9 cellular contexts compared by ENCODE assay signal in the genomic region with DNA sequence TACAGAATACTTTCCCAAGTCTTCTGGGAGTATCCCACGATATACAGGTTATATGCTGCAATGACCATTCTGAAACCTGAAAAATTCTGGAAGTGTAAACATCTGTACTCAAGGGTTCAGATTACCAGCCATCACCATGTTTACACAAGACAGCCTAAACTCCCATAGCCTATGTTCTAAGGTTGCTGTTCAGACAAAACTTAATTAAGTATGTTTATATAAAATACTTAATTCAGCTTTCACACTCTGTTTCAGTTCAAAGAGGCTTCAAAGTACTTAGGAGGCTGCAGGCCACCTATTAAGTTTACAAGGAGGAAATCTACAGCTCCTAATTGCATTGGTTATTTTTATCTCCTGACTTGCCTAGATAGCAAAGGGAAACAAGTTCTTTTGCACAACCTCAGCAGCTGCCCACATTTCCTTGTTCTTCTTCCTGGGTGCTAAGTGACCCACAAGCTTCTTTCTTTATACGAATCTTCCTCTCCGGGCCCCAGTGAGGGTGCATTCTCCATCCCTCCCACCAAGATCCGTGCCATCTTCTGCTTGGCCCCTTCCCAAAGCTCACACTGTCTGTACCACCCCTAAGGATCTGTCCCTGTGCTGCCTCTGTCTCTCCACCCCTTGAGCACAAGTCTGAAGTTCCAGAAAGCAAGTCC. TPM values are rescaled to one million over a fixed set of nuclear protein-coding genes. Genes with fewer than 3 reads are reported as not detected.
DNase-seq lines count a peak whose midpoint lies in the region; ATAC-seq, FAIRE-seq and TF ChIP-seq lines count a peak whose summit lies in the region.
"Had no signal": no experiment of that assay in that cellular context is flagged by ENCODE, and none has a peak within 500 bp of the region (broad histone marks: within the 10 kb centered on the region; RNA-seq: fewer than 3 reads in every experiment).

No MANE protein-coding gene starts in this region.

- 39% methylated on average over 4 of the region's 4 CpGs for WGBS in liver

- no peaks in the 10 kb centered on the region for H3K27me3 Mint-ChIP-seq in activated CD4-positive, alpha-beta memory T cell treated with anti-CD3 and anti-CD28 coated beads, Interleukin-2, amount 10 ng/mL, durations not matched to agents 7 days and 5 days

- no peak for TF ChIP-seq CTCF in 22Rv1 (IDR thresholded peaks at IDR 0.05)
- no peak for TF ChIP-seq CTCF in liver (IDR thresholded peaks at IDR 0.05; ENCODE audit: low read depth, low read length, missing input control)
- TF ChIP-seq CTCF in BE2C (IDR thresholded peaks at IDR 0.05; ENCODE audit: low read depth, low read length), result no peak

- DNase-seq in GM19239 (ENCODE audit: insufficient read length, low spot score), result no peak
- peak; percentile 28 for DNase-seq in activated CD4-positive, alpha-beta memory T cell treated with anti-CD3 and anti-CD28 coated beads, Interleukin-2, amount 10 ng/mL, durations not matched to agents 7 days and 5 days
- DNase-seq in BE2C, result no peak
- no peak for DNase-seq in NK-92 treated with Interleukin-12 subunit alpha and Interleukin-12 subunit beta, amount 100 ng/mL, for 24 hours (lab: John Stamatoyannopoulos, UW)
- DNase-seq in NCI-H2081 (lab: John Stamatoyannopoulos, UW), result no peak
- DNase-seq: activated CD8-positive, alpha-beta memory T cell treated with anti-CD3 and anti-CD28 coated beads, Interleukin-2, amount 50 U/mL, for 4 hours had no signal

- peaks cover 20% of the 10 kb centered on the region for H3K36me3 Mint-ChIP-seq in activated CD4-positive, alpha-beta memory T cell treated with anti-CD3 and anti-CD28 coated beads, Interleukin-2, amount 10 ng/mL, durations not matched to agents 7 days and 5 days (ENCODE audit: low read depth)

- POLR2A ChIA-PET in activated CD4-positive, alpha-beta memory T cell treated with anti-CD3 and anti-CD28 coated beads, Interleukin-2, amount 10 ng/mL, durations not matched to agents 7 days and 5 days (lab: Charles Lee), result interaction anchor here (0.7 to 4.9 kb wide), 8 partner anchors 8 to 1311 kb away, joined by 3 to 29 read pairs (median 5); partner anchors contain the start of gene IDUA

- H3K4me3 ChIP-seq in liver (ENCODE audit: low read depth in 1 of 3, low read length in 3 of 3) (no peak overlapping the region), BE2C (ENCODE audit: low read depth, low read length) (no peak overlapping the region)

- peak overlapping the region; percentile 6; the same call in 1 of the 2 replicates for H3K27ac ChIP-seq in 22Rv1
- no peak overlapping the region for H3K27ac ChIP-seq in liver (ENCODE audit: low read depth in 1 of 2, low read length in 2 of 2)

- H3K9me3 ChIP-seq in liver (ENCODE audit: control insufficient read depth in 4 of 4, low read length in 3 of 4) (no peaks in the 10 kb centered on the region), BE2C (no peaks in the 10 kb centered on the region)

- no peak for TF ChIP-seq RAD21 in liver (IDR thresholded peaks at IDR 0.05)

- H3K27ac Mint-ChIP-seq in activated CD4-positive, alpha-beta memory T cell treated with anti-CD3 and anti-CD28 coated beads, Interleukin-2, amount 10 ng/mL, durations not matched to agents 7 days and 5 days, result peak overlapping the region; percentile 94

- no peaks in the 10 kb centered on the region for H3K9me3 Mint-ChIP-seq in activated CD4-positive, alpha-beta memory T cell treated with anti-CD3 and anti-CD28 coated beads, Interleukin-2, amount 10 ng/mL, durations not matched to agents 7 days and 5 days

- H3K4me3 Mint-ChIP-seq in activated CD4-positive, alpha-beta memory T cell treated with anti-CD3 and anti-CD28 coated beads, Interleukin-2, amount 10 ng/mL, durations not matched to agents 7 days and 5 days, result peak overlapping the region; percentile 92

- H3K4me1 ChIP-seq in liver (ENCODE audit: control insufficient read depth in 4 of 4, insufficient read depth in 4 of 4, low read length in 3 of 4) (peaks cover 5 to 37% (median 33%) of the 10 kb centered on the region in 4 donors), BE2C (no peaks in the 10 kb centered on the region; the same call in 1 of the 2 replicates)

- no peak for ATAC-seq in activated CD4-positive, CD25-positive, alpha-beta regulatory T cell treated with anti-CD3 and anti-CD28 coated beads, Interleukin-2, amount 50 U/mL, for 24 hours

- CTCF ChIA-PET in activated CD4-positive, alpha-beta memory T cell treated with anti-CD3 and anti-CD28 coated beads, Interleukin-2, amount 10 ng/mL, durations not matched to agents 7 days and 5 days (lab: Charles Lee), result interaction anchor here (0.7 to 1.3 kb wide), 2 partner anchors 9 to 146 kb away, joined by 3 read pairs; no protein-coding TSS in a partner anchor

- FAIRE-seq in GM19239 (lab: Jason Lieb, UNC), result peak; percentile 33

- H3K36me3 ChIP-seq in liver (ENCODE audit: control insufficient read depth in 4 of 4, insufficient read depth in 3 of 4, low read depth in 1 of 4, low read length in 3 of 4) (no peaks in the 10 kb centered on the region), BE2C (no peaks in the 10 kb centered on the region; the same call in 1 of the 2 replicates)

- peaks cover 51% of the 10 kb centered on the region for H3K4me1 Mint-ChIP-seq in activated CD4-positive, alpha-beta memory T cell treated with anti-CD3 and anti-CD28 coated beads, Interleukin-2, amount 10 ng/mL, durations not matched to agents 7 days and 5 days

- H3K27me3 ChIP-seq in liver (ENCODE audit: control insufficient read depth in 4 of 4, insufficient read depth in 4 of 4, low read length in 3 of 4), result no peaks in the 10 kb centered on the region
- no peaks in the 10 kb centered on the region for H3K27me3 ChIP-seq in BE2C

- no peak overlapping the region for H3K9ac ChIP-seq in liver (ENCODE audit: low read depth in 1 of 2, low read length in 2 of 2)

TF ChIP-seq in liver, 16 proteins besides CTCF, POLR2A, EP300 and RAD21:
- TF ChIP-seq JUND (IDR thresholded peaks at IDR 0.05), result no peak
- TF ChIP-seq FOXA2 (IDR thresholded peaks at IDR 0.05), result peak; percentile 56

RNA-seq across cellular contexts. Expression of gene GAK, which starts 2.0 kb away (rescaled TPM):
- 100 to 1,000 TPM; 139 to 156 TPM for total RNA-seq in activated CD4-positive, alpha-beta memory T cell treated with anti-CD3 and anti-CD28 coated beads, Interleukin-2, amount 10 ng/mL, durations not matched to agents 7 days and 5 days
- 10 to 100 TPM; 43.7 to 69.7 TPM for total RNA-seq in liver
- 10 to 100 TPM; 27.4 to 50.3 TPM for polyA plus RNA-seq in liver
- 111 TPM for polyA plus RNA-seq in BE2C (2012; ENCODE audit: insufficient read depth, insufficient read length, low read depth)

RNA-seq across cellular contexts. Expression of gene TMEM175, which starts 2.2 kb away (rescaled TPM):
- total RNA-seq in activated CD4-positive, alpha-beta memory T cell treated with anti-CD3 and anti-CD28 coated beads, Interleukin-2, amount 10 ng/mL, durations not matched to agents 7 days and 5 days, result 10 to 100 TPM; 24.1 to 28.8 TPM
- total RNA-seq in liver, result 10 to 100 TPM; 18.6 to 26.0 TPM
- polyA plus RNA-seq in liver, result 10 to 100 TPM; 25.0 to 26.3 TPM
- polyA plus RNA-seq in BE2C (2012; ENCODE audit: insufficient read depth, insufficient read length, low read depth), result 146 TPM

RNA-seq across cellular contexts. Expression of gene DGKQ, which starts 43.3 kb away (rescaled TPM):
- 10 to 100 TPM; 13.8 to 14.7 TPM for total RNA-seq in activated CD4-positive, alpha-beta memory T cell treated with anti-CD3 and anti-CD28 coated beads, Interleukin-2, amount 10 ng/mL, durations not matched to agents 7 days and 5 days
- 1 to 10 TPM; 2.4 to 8.8 TPM for total RNA-seq in liver
- 1 to 10 TPM; 1.5 to 4.8 TPM for polyA plus RNA-seq in liver
- 22.7 TPM for polyA plus RNA-seq in BE2C (2012; ENCODE audit: insufficient read depth, insufficient read length, low read depth)

RNA-seq across cellular contexts. Expression of gene IDUA, which starts 56.7 kb away (rescaled TPM):
- 10 to 100 TPM; 18.8 to 19.0 TPM for total RNA-seq in activated CD4-positive, alpha-beta memory T cell treated with anti-CD3 and anti-CD28 coated beads, Interleukin-2, amount 10 ng/mL, durations not matched to agents 7 days and 5 days
- 1 to 10 TPM; 3.8 to 4.5 TPM for total RNA-seq in liver
- polyA plus RNA-seq in liver, result 1 to 10 TPM; 3.0 to 3.8 TPM
- 5.3 TPM for polyA plus RNA-seq in BE2C (2012; ENCODE audit: insufficient read depth, insufficient read length, low read depth)
